8 cellular contexts compared by ENCODE assay signal in genomic region chr11:65498977-65499712, GRCh38. TPM values are rescaled to one million over a fixed set of nuclear protein-coding genes. Genes with fewer than 3 reads are reported as not detected.
DNase-seq lines count a peak whose midpoint lies in the region; ATAC-seq, FAIRE-seq and TF ChIP-seq lines count a peak whose summit lies in the region.

TSS of gene MALAT1 (plus strand) at chr11:65499045.

- CTCF ChIA-PET in activated CD8-positive, alpha-beta memory T cell treated with anti-CD3 and anti-CD28 coated beads for 36 hours (lab: Charles Lee) = interaction anchor here (0.6 to 22.9 kb wide), 9 partner anchors 10 to 112 kb away, joined by 3 to 423 read pairs (median 3); partner anchors contain the start of genes FRMD8 and NEAT1
- CTCF ChIA-PET in H1 (lab: Charles Lee; ENCODE audit: partially characterized antibody) = interaction anchor here (1.3 to 29.0 kb wide), 8 partner anchors 8 to 83 kb away, joined by 3 to 809 read pairs (median 12); partner anchors contain the start of gene ZNRD2

- peak within 1 kb of the TSS; percentile 23; the same call in 1 of the 2 replicates for H2BK20ac ChIP-seq in H1 (ENCODE audit: low read length)

- peaks cover 21 to 43% (median 30%) of the 10 kb centered on the region in 4 experiments for H3K36me3 ChIP-seq in H1 (ENCODE audit: control insufficient read depth in 2 of 4, insufficient read depth in 4 of 4, low read length in 3 of 4)

- H3K18ac ChIP-seq in H1 (ENCODE audit: extremely low read depth, low read length) = peak within 1 kb of the TSS; percentile 91

- peak; percentile 73 for DNase-seq in GF-D8 (lab: John Stamatoyannopoulos, UW)
- DNase-seq in HT1080 (ENCODE audit: low read depth) = peak; percentile 84
- DNase-seq in NOMO-1 treated with DMSO at 0.1 percent for 48 hours (lab: John Stamatoyannopoulos, UW; ENCODE audit: unreplicated experiment) = peak; percentile 85
- peak in 1 of 2 experiments; percentile 99 for DNase-seq in H1 (ENCODE audit: low read depth in 1 of 2, low spot score in 2 of 2)
- DNase-seq in mesenteric fat pad (ENCODE audit: low spot score) = peak; percentile 98
- DNase-seq in stimulated activated CD8-positive, alpha-beta memory T cell treated with anti-CD3 and anti-CD28 coated beads, Interleukin-12 subunit alpha, Interleukin-12 subunit beta, amount 100 ng/mL, for 4 hours (ENCODE audit: low read depth) = peak; percentile 83

- H3K4me3 ChIP-seq in H1 (ENCODE audit: extremely low read depth in 1 of 4, insufficient read depth in 2 of 4, low read depth in 3 of 4, low read length in 4 of 4) = peak within 1 kb of the TSS; percentile 93 to 100 (median 98)

- H2BK12ac ChIP-seq in H1 (ENCODE audit: low read depth, low read length) = peak within 1 kb of the TSS; percentile 98; the same call in 1 of the 2 replicates

- peak within 1 kb of the TSS; percentile 99 for H2AK5ac ChIP-seq in H1 (ENCODE audit: low read depth, low read length)

- peak within 1 kb of the TSS; percentile 83 for H2BK15ac ChIP-seq in H1 (ENCODE audit: low read length)

- no peak within 1 kb of the TSS for H2AFZ ChIP-seq in H1 (ENCODE audit: low read length)

- H3K4me1 ChIP-seq in H1 (replicated peaks in 1 of 4; ENCODE audit: control insufficient read depth in 3 of 4, insufficient read depth in 4 of 4, low read length in 3 of 4) = peaks cover 5 to 12% (median 6%) of the 10 kb centered on the region in 4 experiments; a peak in 6 of 7 replicates

- H3K4me2 ChIP-seq in H1 (ENCODE audit: insufficient read depth in 1 of 2, low read depth in 2 of 2, low read length in 2 of 2) = peak within 1 kb of the TSS; percentile 90 to 98

- H3K23ac ChIP-seq in H1 (ENCODE audit: insufficient read length) = no peak within 1 kb of the TSS

- H3K27me3 ChIP-seq in H1 (replicated peaks in 1 of 4; ENCODE audit: control insufficient read depth in 3 of 4, extremely low read depth in 1 of 4, insufficient read depth in 3 of 4, low read length in 3 of 4) = no peaks in the 10 kb centered on the region

- peak within 1 kb of the TSS; percentile 96 for H4K5ac ChIP-seq in H1 (ENCODE audit: insufficient read length, low read depth, low read length)

- peak within 1 kb of the TSS; percentile 97 for H3K4ac ChIP-seq in H1 (replicated peaks; ENCODE audit: insufficient read length, low read depth, low read length)

- peak within 1 kb of the TSS; percentile 100; the same call in 1 of the 2 replicates for H4K8ac ChIP-seq in H1 (ENCODE audit: extremely low read depth, insufficient read depth, low read length)

- H3K56ac ChIP-seq in H1 (replicated peaks; ENCODE audit: insufficient read length, low read depth, low read length) = peak within 1 kb of the TSS; percentile 96

- no peak for ATAC-seq in HG03097 (IDR thresholded peaks at IDR 0.05; ENCODE audit: low FRiP score, unreplicated experiment)

- H2BK120ac ChIP-seq in H1 (replicated peaks; ENCODE audit: low read depth, low read length) = peak within 1 kb of the TSS; percentile 96

- H3K27ac ChIP-seq in H1 (ENCODE audit: low read depth, low read length) = peak within 1 kb of the TSS; percentile 99

- peaks cover 38 to 72% of the 10 kb centered on the region in 2 experiments for H3K79me2 ChIP-seq in H1 (ENCODE audit: control insufficient read depth in 1 of 2, insufficient read depth in 2 of 2, low read length in 2 of 2)

- peak in 1 of 2 experiments; percentile 27; a peak in 1 of 4 replicates for TF ChIP-seq RAD21 in H1 (IDR thresholded peaks at IDR 0.05 in 1 of 2, conservative IDR thresholded peaks at IDR 0.05 in 1 of 2; ENCODE audit: low read depth in 2 of 2, low read length in 2 of 2)

- peaks cover 26 to 36% of the 10 kb centered on the region in 2 experiments for H4K20me1 ChIP-seq in H1 (replicated peaks in 1 of 2; ENCODE audit: control insufficient read depth in 1 of 2, insufficient read depth in 2 of 2, low read length in 2 of 2)

- peak; percentile 100 for TF ChIP-seq POLR2A in H1 (IDR thresholded peaks at IDR 0.05; ENCODE audit: control extremely low read depth in 1 of 2, low read depth in 2 of 2, low read length in 2 of 2)

- no peak for TF ChIP-seq CTCF in H1 (IDR thresholded peaks at IDR 0.05; ENCODE audit: control extremely low read depth in 1 of 3, insufficient read depth in 1 of 3, low read depth in 1 of 3, low read length in 3 of 3)

- FAIRE-seq in H1 (lab: Jason Lieb, UNC) = no peak

- peak in 1 of 2 experiments; percentile 96; a peak in 2 of 3 replicates for TF ChIP-seq EP300 in H1 (IDR thresholded peaks at IDR 0.05; ENCODE audit: borderline replicate concordance in 1 of 2, low read depth in 2 of 2, low read length in 2 of 2)

- H2BK5ac ChIP-seq in H1 (ENCODE audit: low read depth, low read length) = peak within 1 kb of the TSS; percentile 99

- no peaks in the 10 kb centered on the region for H3K9me3 ChIP-seq in H1 (ENCODE audit: insufficient read depth in 2 of 2, low read depth in 1 of 2, low read length in 1 of 2)

- H3K9ac ChIP-seq in H1 (replicated peaks in 1 of 4; ENCODE audit: extremely low read depth in 1 of 4, low read depth in 3 of 4, low read length in 3 of 4) = peak within 1 kb of the TSS; percentile 95 to 99 (median 96)

- POLR2A ChIA-PET in activated CD8-positive, alpha-beta memory T cell treated with anti-CD3 and anti-CD28 coated beads for 36 hours (lab: Charles Lee) = interaction anchor here (0.6 to 16.1 kb wide), 19 partner anchors 9 to 237 kb away, joined by 3 to 2088 read pairs (median 5); partner anchors contain the start of genes FAM89B, FRMD8, NEAT1 and POLA2
- POLR2A ChIA-PET in H1 (lab: Charles Lee; ENCODE audit: partially characterized antibody) = interaction anchor here (0.7 to 29.8 kb wide), 46 partner anchors 4 to 382 kb away, joined by 3 to 1569 read pairs (median 6); partner anchors contain the start of genes DPF2, FAM89B, FRMD8 and KCNK7

- peaks cover 15% of the 10 kb centered on the region for H3K23me2 ChIP-seq in H1 (ENCODE audit: low read depth, low read length)

- peak within 1 kb of the TSS; percentile 100 for H4K91ac ChIP-seq in H1 (replicated peaks; ENCODE audit: insufficient read length, low read length)

- WGBS in H1 (ENCODE audit: extremely low coverage in 1 of 2, insufficient coverage in 1 of 2, insufficient read length in 1 of 2, insufficient replicate concordance in 2 of 2, low coverage in 1 of 2, low lambda C conversion rate in 2 of 2, missing lambda C conversion rate in 1 of 2), 2 experiments = 1 to 100% methylated on average over 2 to 24 of the region's 24 CpGs

- no peaks in the 10 kb centered on the region for H3K79me1 ChIP-seq in H1 (ENCODE audit: low read depth, low read length)

- H3K14ac ChIP-seq in H1 (ENCODE audit: insufficient read length) = peak within 1 kb of the TSS; percentile 70

TF ChIP-seq in H1, 55 proteins besides CTCF, POLR2A, EP300 and RAD21 (continues in another document):
- TF ChIP-seq RXRA (IDR thresholded peaks at IDR 0.05; ENCODE audit: insufficient read depth, low read depth, low read length) (0 out of 2 replicates have a peak, but pooled peaks have one; percentile 53), POU5F1 (IDR thresholded peaks at IDR 0.05; ENCODE audit: low read depth, low read length) (no peak), SP2 (IDR thresholded peaks at IDR 0.05; ENCODE audit: low read length) (no peak), CBX5 (IDR thresholded peaks at IDR 0.05; ENCODE audit: low read depth, low read length) (no peak), JUND (IDR thresholded peaks at IDR 0.05; ENCODE audit: low read length) (peak; percentile 64), KDM5A (IDR thresholded peaks at IDR 0.05; ENCODE audit: low read length) (no peak), RNF2 (IDR thresholded peaks at IDR 0.05; ENCODE audit: borderline replicate concordance, low read depth, low read length, missing control alignments, poor library complexity, severe bottlenecking) (no peak), RFX5 (IDR thresholded peaks at IDR 0.05; ENCODE audit: borderline replicate concordance, low read depth, low read length) (no peak), SIX5 (IDR thresholded peaks at IDR 0.05; ENCODE audit: low read depth, low read length) (no peak; the same call in 1 of the 2 replicates), HDAC6 (IDR thresholded peaks at IDR 0.05; ENCODE audit: low read depth, low read length) (peak; percentile 24), USF2 (IDR thresholded peaks at IDR 0.05; ENCODE audit: low read length) (0 out of 2 replicates have a peak, but pooled peaks have one; percentile 11), TEAD4 (IDR thresholded peaks at IDR 0.05; ENCODE audit: low read depth, low read length) (peak; percentile 99), PHF8 (conservative IDR thresholded peaks at IDR 0.05; ENCODE audit: low read depth, low read length) (peak; percentile 65), BRCA1 (IDR thresholded peaks at IDR 0.05; ENCODE audit: low read depth, low read length) (no peak)

RNA-seq across cellular contexts. Expression of gene MALAT1, which starts in this region (rescaled TPM):
- total RNA-seq in HT1080 (2014; rRNA removed; shearing (Covaris generic)) = 433 and 571 TPM in 2 replicates
- polyA plus RNA-seq in HT1080 (2015; cell fraction: cytosol; rRNA removed) = 14.7 and 23.6 TPM in 2 replicates
- 703 and 1,083 TPM in 2 replicates for polyA plus RNA-seq in HT1080 (2015; cell fraction: nucleus; rRNA removed)
- 1,000 to 10,000 TPM; 3,032 to 3,074 TPM for total RNA-seq in activated CD8-positive, alpha-beta memory T cell treated with anti-CD3 and anti-CD28 coated beads for 36 hours
- 911 and 984 TPM in 2 replicates for total RNA-seq in H1 (2021; fragmentation: NEBNext Ultra II Directional; extraction: Animal tissue kit (Norgen Biotek cat#: 25700))
- polyA plus RNA-seq in H1 (2011; rRNA removed) = 115 and 138 TPM in 2 replicates
- polyA plus RNA-seq in H1 (2011; cell fraction: cytosol; rRNA removed) = 212 TPM
- polyA plus RNA-seq in H1 (2011; cell fraction: nucleus; rRNA removed) = 619 TPM
- 175 to 282 TPM (median 222 TPM) in 4 replicates for polyA plus RNA-seq in H1 (2012, experiment 1 of 2)
- 15.8 TPM for polyA plus RNA-seq in H1 (2012, experiment 2 of 2)
- polyA plus RNA-seq in H1 (2013, experiment 1 of 2) = 300 TPM
- polyA plus RNA-seq in H1 (2013, experiment 2 of 2) = 230 TPM
- 1,379 and 1,792 TPM in 2 replicates for polyA minus RNA-seq in H1 (2011; rRNA and poly(A)+ RNA removed)
- polyA minus RNA-seq in H1 (2011; cell fraction: cytosol; rRNA and poly(A)+ RNA removed) = 1,548 TPM
- 4,417 TPM for polyA minus RNA-seq in H1 (2011; cell fraction: nucleus; rRNA and poly(A)+ RNA removed)
- 11,495 TPM for total RNA-seq in mesenteric fat pad
